1 cellular context compared by ENCODE assay signal in genomic region chr16:31200821-31201510, GRCh38.
A peak's percentile ranks its signal among the peaks of the same experiment; 100 is the strongest.
TF ChIP-seq lines count a peak whose summit lies in the region.

No MANE protein-coding gene starts in this region.

TF ChIP-seq in HepG2, 621 proteins besides CTCF, POLR2A, EP300 and RAD21:
- TF ChIP-seq ZNF772 (CRISPR knock-in tag; IDR thresholded peaks at IDR 0.05) (no peak), ETV6 (CRISPR knock-in tag; conservative IDR thresholded peaks at IDR 0.05) (no peak), ZC3H13 (CRISPR knock-in tag; IDR thresholded peaks at IDR 0.05) (0 out of 2 replicates have a peak, but pooled peaks have one; percentile 24), ZFX (CRISPR knock-in tag; IDR thresholded peaks at IDR 0.05; ENCODE audit: low read depth) (no peak; the same call in 1 of the 2 replicates), AGO1 (IDR thresholded peaks at IDR 0.05; ENCODE audit: low read depth, low read length, poor library complexity, severe bottlenecking) (no peak), FIP1L1 (IDR thresholded peaks at IDR 0.05; ENCODE audit: borderline replicate concordance, insufficient read depth, low read depth, low read length) (no peak), ZNF263 (CRISPR knock-in tag; IDR thresholded peaks at IDR 0.05) (peak; percentile 99), ZNF687 (CRISPR knock-in tag; IDR thresholded peaks at IDR 0.05) (no peak), TOPORS (CRISPR knock-in tag; IDR thresholded peaks at IDR 0.05) (0 out of 2 replicates have a peak, but pooled peaks have one; percentile 22), HNRNPH1 (optimal IDR thresholded peaks at IDR 0.05; ENCODE audit: low read depth, low read length) (peak; percentile 14), EHMT2 (IDR thresholded peaks at IDR 0.05; ENCODE audit: borderline replicate concordance, low read depth, low read length) (no peak), ZNF34 (CRISPR knock-in tag; IDR thresholded peaks at IDR 0.05; ENCODE audit: borderline replicate concordance) (no peak), RBM22 (optimal IDR thresholded peaks at IDR 0.05; ENCODE audit: low read length) (peak; percentile 5), ZNF691 (CRISPR knock-in tag; IDR thresholded peaks at IDR 0.05; ENCODE audit: borderline replicate concordance, low read depth) (peak; percentile 33; the same call in 1 of the 2 replicates), CERS6 (CRISPR knock-in tag; IDR thresholded peaks at IDR 0.05) (no peak), SYNCRIP (IDR thresholded peaks at IDR 0.05; ENCODE audit: insufficient read depth, low read depth, low read length) (no peak), NR2F6 (IDR thresholded peaks at IDR 0.05) (no peak), NR2F6 (CRISPR knock-in tag; IDR thresholded peaks at IDR 0.05) (peak; percentile 34), ZNF670 (CRISPR knock-in tag; IDR thresholded peaks at IDR 0.05; ENCODE audit: borderline replicate concordance) (no peak), RBFOX2 (IDR thresholded peaks at IDR 0.05; ENCODE audit: low read depth, low read length) (no peak), ZNF646 (CRISPR knock-in tag; IDR thresholded peaks at IDR 0.05) (no peak), NR2F2 (IDR thresholded peaks at IDR 0.05; ENCODE audit: borderline replicate concordance, low read depth) (peak; percentile 31; the same call in 1 of the 2 replicates), POLR2AphosphoS2 (IDR thresholded peaks at IDR 0.05; ENCODE audit: low read depth, low read length) (peak; percentile 9; the same call in 1 of the 2 replicates), HNF4A (CRISPR knock-in tag; IDR thresholded peaks at IDR 0.05) (peak; percentile 61)
TF ChIP-seq in HepG2: peak in this region for 10.
